ENCODE assay signal across 8 cellular contexts in genomic region chr16:30615358-30616076, GRCh38. TPM values are rescaled to one million over a fixed set of nuclear protein-coding genes. Genes with fewer than 3 reads are reported as not detected.
DNase-seq lines count a peak whose midpoint lies in the region; ATAC-seq, FAIRE-seq and TF ChIP-seq lines count a peak whose summit lies in the region.

No MANE protein-coding gene starts in this region.

- H3K4me3 Mint-ChIP-seq in CD4-positive, CD25-positive, alpha-beta regulatory T cell, result no peak overlapping the region
- no peak overlapping the region for H3K4me3 Mint-ChIP-seq in activated naive CD8-positive, alpha-beta T cell treated with anti-CD3 and anti-CD28 coated beads, Interleukin-2, amount 50 U/mL, for 24 hours

- H3K36me3 Mint-ChIP-seq in CD4-positive, CD25-positive, alpha-beta regulatory T cell, result no peaks in the 10 kb centered on the region
- no peaks in the 10 kb centered on the region for H3K36me3 Mint-ChIP-seq in activated naive CD8-positive, alpha-beta T cell treated with anti-CD3 and anti-CD28 coated beads, Interleukin-2, amount 50 U/mL, for 24 hours (ENCODE audit: low read depth)

- TF ChIP-seq EP300 in HepG2 (IDR thresholded peaks at IDR 0.05; ENCODE audit: low read depth in 2 of 2, low read length in 2 of 2), result no peak
- TF ChIP-seq EP300 in HepG2 (CRISPR knock-in tag; IDR thresholded peaks at IDR 0.05; ENCODE audit: borderline replicate concordance), result no peak

- 12% methylated on average over 11 of the region's 11 CpGs for WGBS in HepG2 (ENCODE audit: low lambda C conversion rate)

- H3K4me3 ChIP-seq in CD4-positive, CD25-positive, alpha-beta regulatory T cell (ENCODE audit: low read depth, low read length), result no peak overlapping the region
- no peak overlapping the region for H3K4me3 ChIP-seq in HepG2 (replicated peaks in 1 of 3; ENCODE audit: insufficient read depth in 1 of 3, low read depth in 2 of 3, low read length in 3 of 3)

- H3K9me3 Mint-ChIP-seq in CD4-positive, CD25-positive, alpha-beta regulatory T cell, result no peaks in the 10 kb centered on the region
- no peaks in the 10 kb centered on the region for H3K9me3 Mint-ChIP-seq in activated naive CD8-positive, alpha-beta T cell treated with anti-CD3 and anti-CD28 coated beads, Interleukin-2, amount 50 U/mL, for 24 hours

- H3K27me3 ChIP-seq in CD4-positive, CD25-positive, alpha-beta regulatory T cell (ENCODE audit: control insufficient read depth, insufficient read depth, low read length), result peaks cover 6% of the 10 kb centered on the region
- H3K27me3 ChIP-seq in HepG2 (ENCODE audit: control insufficient read depth in 1 of 2, insufficient read depth in 2 of 2, low read length in 2 of 2), result peaks cover 0 to 2% of the 10 kb centered on the region in 2 experiments; a peak in 1 of 5 replicates

- peak overlapping the region; percentile 48 for H3K4me2 ChIP-seq in HepG2 (ENCODE audit: low read depth, low read length)

- no peaks in the 10 kb centered on the region for H4K20me1 ChIP-seq in HepG2 (ENCODE audit: insufficient read depth, low read length)

- no peak for FAIRE-seq in HepG2 (lab: Jason Lieb, UNC)

- CTCF ChIA-PET in HepG2 (lab: Yijun Ruan, JAX; ENCODE audit: low intra/inter-chr PET ratio, low total read pairs), result interaction anchor here (0.8 to 1.9 kb wide), 4 partner anchors 13 to 206 kb away, joined by 3 to 6 read pairs (median 4); partner anchors contain the start of gene DCTPP1

- no peak overlapping the region for H3K27ac Mint-ChIP-seq in CD4-positive, CD25-positive, alpha-beta regulatory T cell
- H3K27ac Mint-ChIP-seq in activated naive CD8-positive, alpha-beta T cell treated with anti-CD3 and anti-CD28 coated beads, Interleukin-2, amount 50 U/mL, for 24 hours, result no peak overlapping the region

- H3K27me3 Mint-ChIP-seq in CD4-positive, CD25-positive, alpha-beta regulatory T cell, result peaks cover 7% of the 10 kb centered on the region
- H3K27me3 Mint-ChIP-seq in activated naive CD8-positive, alpha-beta T cell treated with anti-CD3 and anti-CD28 coated beads, Interleukin-2, amount 50 U/mL, for 24 hours, result peaks cover 1% of the 10 kb centered on the region

- peak; percentile 79 to 82 for ATAC-seq in CD4-positive, CD25-positive, alpha-beta regulatory T cell (ENCODE audit: low read depth in 2 of 2)
- peak; percentile 89 for ATAC-seq in activated naive CD8-positive, alpha-beta T cell treated with anti-CD3 and anti-CD28 coated beads, Interleukin-2, amount 50 U/mL, for 24 hours
- ATAC-seq in HepG2 (peak; percentile 94), GM21390 (IDR thresholded peaks at IDR 0.05; ENCODE audit: unreplicated experiment) (no peak), HG02588 (IDR thresholded peaks at IDR 0.05; ENCODE audit: unreplicated experiment) (no peak)

- TF ChIP-seq RAD21 in HepG2 (CRISPR knock-in tag; IDR thresholded peaks at IDR 0.05), result peak; percentile 97

- peak; percentile 100 for TF ChIP-seq CTCF in HepG2 (CRISPR knock-in tag; IDR thresholded peaks at IDR 0.05)

- peaks cover under 1 to 2% (median 1%) of the 10 kb centered on the region in 4 donors for H3K4me1 Mint-ChIP-seq in CD4-positive, CD25-positive, alpha-beta regulatory T cell
- peaks cover 4% of the 10 kb centered on the region for H3K4me1 Mint-ChIP-seq in activated naive CD8-positive, alpha-beta T cell treated with anti-CD3 and anti-CD28 coated beads, Interleukin-2, amount 50 U/mL, for 24 hours

- no TSS peak for BruUV-seq in HepG2 (replicated peaks; lab: Mats Ljungman, UMichigan)

- no peaks in the 10 kb centered on the region for H3K9me3 ChIP-seq in CD4-positive, CD25-positive, alpha-beta regulatory T cell (ENCODE audit: control insufficient read depth in 2 of 2, low read length in 2 of 2)
- H3K9me3 ChIP-seq in HepG2 (ENCODE audit: low read length), result no peaks in the 10 kb centered on the region

- H2AFZ ChIP-seq in HepG2 (ENCODE audit: low read length), result no peak overlapping the region

- H3K9ac ChIP-seq in HepG2 (ENCODE audit: insufficient read depth, low read depth, low read length), result no peak overlapping the region

- H3K27ac ChIP-seq in CD4-positive, CD25-positive, alpha-beta regulatory T cell (ENCODE audit: insufficient read depth, low read length, poor library complexity, severe bottlenecking), result no peak overlapping the region
- no peak overlapping the region for H3K27ac ChIP-seq in HepG2 (ENCODE audit: extremely low read length, insufficient read depth, low read length)

- no peaks in the 10 kb centered on the region for H3K79me2 ChIP-seq in HepG2 (ENCODE audit: insufficient read depth, low read length)

- no peak for TF ChIP-seq POLR2A in HepG2 (IDR thresholded peaks at IDR 0.05; ENCODE audit: insufficient read depth in 1 of 2, low read depth in 2 of 2, low read length in 2 of 2)

- intact Hi-C loops in HepG2 (cut with micrococcal nuclease; ENCODE audit: unreplicated experiment), result loop anchor here (2.0 to 5.0 kb wide), 2 partner anchors 13 to 73 kb away; no protein-coding TSS in a partner anchor

- peaks cover 1% of the 10 kb centered on the region for H3K4me1 ChIP-seq in CD4-positive, CD25-positive, alpha-beta regulatory T cell (ENCODE audit: control insufficient read depth, insufficient read depth, low read length, poor library complexity, severe bottlenecking)
- H3K4me1 ChIP-seq in HepG2 (ENCODE audit: insufficient read depth, low read length), result peaks cover 57% of the 10 kb centered on the region

- in situ Hi-C loops in HepG2 (cut with HindIII; ENCODE audit: extremely low pct_ligation_motif_present, low pct_unique_long_range_greater_than_20kb), result loop anchor here (10.0 kb wide), 1 partner anchor 261 kb away; the partner anchor contains the start of gene CD2BP2

- no peaks in the 10 kb centered on the region for H3K36me3 ChIP-seq in CD4-positive, CD25-positive, alpha-beta regulatory T cell (ENCODE audit: control insufficient read depth, insufficient read depth, low read length)
- no peaks in the 10 kb centered on the region for H3K36me3 ChIP-seq in HepG2 (replicated peaks in 1 of 2; ENCODE audit: control insufficient read depth in 1 of 2, insufficient read depth in 2 of 2, low read length in 2 of 2)

- POLR2A ChIA-PET in HepG2 (lab: Yijun Ruan, JAX), result interaction anchor here (0.8 to 1.9 kb wide), 8 partner anchors 11 to 260 kb away, joined by 3 to 5 read pairs (median 4); partner anchors contain the start of genes CD2BP2, DCTPP1, FBRS and ZNF764

- peak; percentile 52 to 82 (median 59) for DNase-seq in CD4-positive, CD25-positive, alpha-beta regulatory T cell
- DNase-seq in HuH-7 (ENCODE audit: low spot score), result peak; percentile 78
- DNase-seq in SW480 (ENCODE audit: low spot score), result peak; percentile 59
- DNase-seq in activated naive CD8-positive, alpha-beta T cell treated with anti-CD3 and anti-CD28 coated beads, Interleukin-2, amount 50 U/mL, for 24 hours, result peak; percentile 88
- DNase-seq in HepG2 (ENCODE audit: low spot score), result peak; percentile 76
- peak; percentile 17 to 18 for DNase-seq in stimulated activated CD8-positive, alpha-beta memory T cell treated with anti-CD3 and anti-CD28 coated beads, Interleukin-4, amount 100 ng/mL, for 4 hours (ENCODE audit: low read depth in 2 of 2, low spot score in 1 of 2)

RNA-seq across cellular contexts. Expression of gene ZNF689, which starts 5.3 kb away (rescaled TPM):
- total RNA-seq in CD4-positive, CD25-positive, alpha-beta regulatory T cell, result 14.0 TPM
- 10 to 100 TPM in 2 of 4 donors, 1 to 10 TPM in 2; 8.1 to 16.0 (median 12.2) TPM for polyA plus RNA-seq in CD4-positive, CD25-positive, alpha-beta regulatory T cell
- 19.5 and 22.7 TPM in 2 replicates for total RNA-seq in HepG2 (2016; rRNA removed; fragmentation: Illumina TruSeq; extraction: Trizol)
- total RNA-seq in HepG2 (2016; cell fraction: cytosol; rRNA removed; fragmentation: Illumina TruSeq; extraction: Trizol; ENCODE audit: low read depth), result 4.4 and 4.7 TPM in 2 replicates
- 18.5 and 18.8 TPM in 2 replicates for total RNA-seq in HepG2 (2016; cell fraction: insoluble cytoplasmic fraction; rRNA removed; fragmentation: Illumina TruSeq; extraction: Trizol)
- 17.9 and 18.1 TPM in 2 replicates for total RNA-seq in HepG2 (2016; cell fraction: membrane; rRNA removed; fragmentation: Illumina TruSeq; extraction: Trizol)
- total RNA-seq in HepG2 (2016; cell fraction: nucleus; rRNA removed; fragmentation: Illumina TruSeq; extraction: Trizol), result 10.6 and 14.1 TPM in 2 replicates
- polyA plus RNA-seq in HepG2 (2011; rRNA removed), result 9.7 and 11.9 TPM in 2 replicates
- 9.3 and 9.8 TPM in 2 replicates for polyA plus RNA-seq in HepG2 (2011; cell fraction: cytosol; rRNA removed)
- polyA plus RNA-seq in HepG2 (2011; cell fraction: nucleus; rRNA removed), result 19.3 and 19.5 TPM in 2 replicates
- 8.9 and 9.8 TPM in 2 replicates for polyA plus RNA-seq in HepG2 (2012)
- polyA plus RNA-seq in HepG2 (2016; cell fraction: cytosol; fragmentation: Illumina TruSeq; extraction: Trizol; ENCODE audit: low read depth), result 2.5 and 2.8 TPM in 2 replicates
- polyA plus RNA-seq in HepG2 (2016; cell fraction: insoluble cytoplasmic fraction; fragmentation: Illumina TruSeq; extraction: Trizol; ENCODE audit: low read depth), result 17.8 and 20.4 TPM in 2 replicates
- 9.1 and 9.3 TPM in 2 replicates for polyA plus RNA-seq in HepG2 (2016; cell fraction: membrane; fragmentation: Illumina TruSeq; extraction: Trizol; ENCODE audit: low read depth)
- 15.4 and 16.6 TPM in 2 replicates for polyA plus RNA-seq in HepG2 (2016; cell fraction: nucleus; fragmentation: Illumina TruSeq; extraction: Trizol; ENCODE audit: insufficient read depth, low read depth)
- polyA minus RNA-seq in HepG2 (2011; rRNA and poly(A)+ RNA removed; ENCODE audit: low replicate concordance), result 20.5 and 25.2 TPM in 2 replicates
- 13.1 and 17.3 TPM in 2 replicates for polyA minus RNA-seq in HepG2 (2011; cell fraction: cytosol; rRNA and poly(A)+ RNA removed)
- polyA minus RNA-seq in HepG2 (2011; cell fraction: nucleus; rRNA and poly(A)+ RNA removed), result 14.9 and 15.7 TPM in 2 replicates

RNA-seq across cellular contexts. Expression of gene ZNF785, which starts 30.0 kb away (rescaled TPM):
- total RNA-seq in CD4-positive, CD25-positive, alpha-beta regulatory T cell, result 9.3 TPM
- 1 to 10 TPM; 1.4 to 3.5 (median 2.5) TPM for polyA plus RNA-seq in CD4-positive, CD25-positive, alpha-beta regulatory T cell
- not detected in 2 replicates for total RNA-seq in HepG2 (2016; rRNA removed; fragmentation: Illumina TruSeq; extraction: Trizol)
- total RNA-seq in HepG2 (2016; cell fraction: cytosol; rRNA removed; fragmentation: Illumina TruSeq; extraction: Trizol; ENCODE audit: low read depth), result not detected in 2 replicates
- not detected in 2 replicates for total RNA-seq in HepG2 (2016; cell fraction: insoluble cytoplasmic fraction; rRNA removed; fragmentation: Illumina TruSeq; extraction: Trizol)
- total RNA-seq in HepG2 (2016; cell fraction: membrane; rRNA removed; fragmentation: Illumina TruSeq; extraction: Trizol), result not detected in 2 replicates
- not detected in 2 replicates for total RNA-seq in HepG2 (2016; cell fraction: nucleus; rRNA removed; fragmentation: Illumina TruSeq; extraction: Trizol)
- 0.01 TPM in 1 of 2 replicates, not detected in the other for polyA plus RNA-seq in HepG2 (2011; rRNA removed)
- polyA plus RNA-seq in HepG2 (2011; cell fraction: cytosol; rRNA removed), result 0.03 TPM in 1 of 2 replicates, not detected in the other
- 0.05 TPM in 1 of 2 replicates, not detected in the other for polyA plus RNA-seq in HepG2 (2011; cell fraction: nucleus; rRNA removed)
- 0.11 TPM in 1 of 2 replicates, not detected in the other for polyA plus RNA-seq in HepG2 (2012)
- not detected in 2 replicates for polyA plus RNA-seq in HepG2 (2016; cell fraction: cytosol; fragmentation: Illumina TruSeq; extraction: Trizol; ENCODE audit: low read depth)
- not detected in 2 replicates for polyA plus RNA-seq in HepG2 (2016; cell fraction: insoluble cytoplasmic fraction; fragmentation: Illumina TruSeq; extraction: Trizol; ENCODE audit: low read depth)
- polyA plus RNA-seq in HepG2 (2016; cell fraction: membrane; fragmentation: Illumina TruSeq; extraction: Trizol; ENCODE audit: low read depth), result not detected in 2 replicates
- not detected in 2 replicates for polyA plus RNA-seq in HepG2 (2016; cell fraction: nucleus; fragmentation: Illumina TruSeq; extraction: Trizol; ENCODE audit: insufficient read depth, low read depth)
- polyA minus RNA-seq in HepG2 (2011; rRNA and poly(A)+ RNA removed; ENCODE audit: low replicate concordance), result 10.5 TPM in 1 of 2 replicates, not detected in the other
- polyA minus RNA-seq in HepG2 (2011; cell fraction: cytosol; rRNA and poly(A)+ RNA removed), result not detected in 2 replicates
- polyA minus RNA-seq in HepG2 (2011; cell fraction: nucleus; rRNA and poly(A)+ RNA removed), result not detected in 2 replicates

RNA-seq across cellular contexts. Expression of gene PRR14, which starts 35.2 kb away (rescaled TPM):
- total RNA-seq in CD4-positive, CD25-positive, alpha-beta regulatory T cell, result 104 TPM
- 10 to 100 TPM; 12.7 to 15.5 (median 13.8) TPM for polyA plus RNA-seq in CD4-positive, CD25-positive, alpha-beta regulatory T cell
- 9.1 and 11.0 TPM in 2 replicates for total RNA-seq in HepG2 (2016; rRNA removed; fragmentation: Illumina TruSeq; extraction: Trizol)
- 8.4 TPM in 2 replicates for total RNA-seq in HepG2 (2016; cell fraction: cytosol; rRNA removed; fragmentation: Illumina TruSeq; extraction: Trizol; ENCODE audit: low read depth)
- 6.9 and 9.6 TPM in 2 replicates for total RNA-seq in HepG2 (2016; cell fraction: insoluble cytoplasmic fraction; rRNA removed; fragmentation: Illumina TruSeq; extraction: Trizol)
- 15.8 and 18.7 TPM in 2 replicates for total RNA-seq in HepG2 (2016; cell fraction: membrane; rRNA removed; fragmentation: Illumina TruSeq; extraction: Trizol)
- 17.7 and 22.5 TPM in 2 replicates for total RNA-seq in HepG2 (2016; cell fraction: nucleus; rRNA removed; fragmentation: Illumina TruSeq; extraction: Trizol)
- 8.4 and 9.2 TPM in 2 replicates for polyA plus RNA-seq in HepG2 (2011; rRNA removed)
- polyA plus RNA-seq in HepG2 (2011; cell fraction: cytosol; rRNA removed), result 3.3 and 4.5 TPM in 2 replicates
- polyA plus RNA-seq in HepG2 (2011; cell fraction: nucleus; rRNA removed), result 64.8 and 74.5 TPM in 2 replicates
- polyA plus RNA-seq in HepG2 (2012), result 16.5 and 32.3 TPM in 2 replicates
- 27.2 and 27.7 TPM in 2 replicates for polyA plus RNA-seq in HepG2 (2016; cell fraction: cytosol; fragmentation: Illumina TruSeq; extraction: Trizol; ENCODE audit: low read depth)
- 18.2 and 24.7 TPM in 2 replicates for polyA plus RNA-seq in HepG2 (2016; cell fraction: insoluble cytoplasmic fraction; fragmentation: Illumina TruSeq; extraction: Trizol; ENCODE audit: low read depth)
- 38.9 and 40.6 TPM in 2 replicates for polyA plus RNA-seq in HepG2 (2016; cell fraction: membrane; fragmentation: Illumina TruSeq; extraction: Trizol; ENCODE audit: low read depth)
- polyA plus RNA-seq in HepG2 (2016; cell fraction: nucleus; fragmentation: Illumina TruSeq; extraction: Trizol; ENCODE audit: insufficient read depth, low read depth), result 77.8 and 81.5 TPM in 2 replicates
- 5.4 and 5.5 TPM in 2 replicates for polyA minus RNA-seq in HepG2 (2011; rRNA and poly(A)+ RNA removed; ENCODE audit: low replicate concordance)
- 7.9 and 8.3 TPM in 2 replicates for polyA minus RNA-seq in HepG2 (2011; cell fraction: cytosol; rRNA and poly(A)+ RNA removed)
- polyA minus RNA-seq in HepG2 (2011; cell fraction: nucleus; rRNA and poly(A)+ RNA removed), result 8.9 and 10.8 TPM in 2 replicates

RNA-seq across cellular contexts. Expression of gene FBRS, which starts 42.7 kb away (rescaled TPM):
- total RNA-seq in CD4-positive, CD25-positive, alpha-beta regulatory T cell, result 179 TPM
- polyA plus RNA-seq in CD4-positive, CD25-positive, alpha-beta regulatory T cell, result 1 to 10 TPM; 2.3 to 4.2 (median 3.3) TPM
- 10.1 and 16.2 TPM in 2 replicates for total RNA-seq in HepG2 (2016; rRNA removed; fragmentation: Illumina TruSeq; extraction: Trizol)
- total RNA-seq in HepG2 (2016; cell fraction: cytosol; rRNA removed; fragmentation: Illumina TruSeq; extraction: Trizol; ENCODE audit: low read depth), result 22.4 and 23.4 TPM in 2 replicates
- 7.9 and 15.3 TPM in 2 replicates for total RNA-seq in HepG2 (2016; cell fraction: insoluble cytoplasmic fraction; rRNA removed; fragmentation: Illumina TruSeq; extraction: Trizol)
- total RNA-seq in HepG2 (2016; cell fraction: membrane; rRNA removed; fragmentation: Illumina TruSeq; extraction: Trizol), result 18.4 and 19.8 TPM in 2 replicates
- 21.9 and 27.5 TPM in 2 replicates for total RNA-seq in HepG2 (2016; cell fraction: nucleus; rRNA removed; fragmentation: Illumina TruSeq; extraction: Trizol)
- 13.7 and 14.8 TPM in 2 replicates for polyA plus RNA-seq in HepG2 (2011; rRNA removed)
- polyA plus RNA-seq in HepG2 (2011; cell fraction: cytosol; rRNA removed), result 3.3 and 5.2 TPM in 2 replicates
- polyA plus RNA-seq in HepG2 (2011; cell fraction: nucleus; rRNA removed), result 105 and 114 TPM in 2 replicates
- polyA plus RNA-seq in HepG2 (2012), result 26.9 and 27.9 TPM in 2 replicates
- polyA plus RNA-seq in HepG2 (2016; cell fraction: cytosol; fragmentation: Illumina TruSeq; extraction: Trizol; ENCODE audit: low read depth), result 3.9 TPM in 2 replicates
- polyA plus RNA-seq in HepG2 (2016; cell fraction: insoluble cytoplasmic fraction; fragmentation: Illumina TruSeq; extraction: Trizol; ENCODE audit: low read depth), result 20.3 and 27.9 TPM in 2 replicates
- 7.5 and 9.2 TPM in 2 replicates for polyA plus RNA-seq in HepG2 (2016; cell fraction: membrane; fragmentation: Illumina TruSeq; extraction: Trizol; ENCODE audit: low read depth)
- polyA plus RNA-seq in HepG2 (2016; cell fraction: nucleus; fragmentation: Illumina TruSeq; extraction: Trizol; ENCODE audit: insufficient read depth, low read depth), result 74.8 and 79.3 TPM in 2 replicates
- 18.8 and 22.6 TPM in 2 replicates for polyA minus RNA-seq in HepG2 (2011; rRNA and poly(A)+ RNA removed; ENCODE audit: low replicate concordance)
- polyA minus RNA-seq in HepG2 (2011; cell fraction: cytosol; rRNA and poly(A)+ RNA removed), result 8.0 and 10.7 TPM in 2 replicates
- 80.9 and 81.4 TPM in 2 replicates for polyA minus RNA-seq in HepG2 (2011; cell fraction: nucleus; rRNA and poly(A)+ RNA removed)

RNA-seq across cellular contexts. Expression of gene ZNF688, which starts 44.0 kb away (rescaled TPM):
- 12.1 TPM for total RNA-seq in CD4-positive, CD25-positive, alpha-beta regulatory T cell
- 10 to 100 TPM; 34.5 to 59.1 (median 50.5) TPM for polyA plus RNA-seq in CD4-positive, CD25-positive, alpha-beta regulatory T cell
- total RNA-seq in HepG2 (2016; rRNA removed; fragmentation: Illumina TruSeq; extraction: Trizol), result 5.4 and 5.8 TPM in 2 replicates
- 13.1 and 13.2 TPM in 2 replicates for total RNA-seq in HepG2 (2016; cell fraction: cytosol; rRNA removed; fragmentation: Illumina TruSeq; extraction: Trizol; ENCODE audit: low read depth)
- 4.0 and 4.8 TPM in 2 replicates for total RNA-seq in HepG2 (2016; cell fraction: insoluble cytoplasmic fraction; rRNA removed; fragmentation: Illumina TruSeq; extraction: Trizol)
- total RNA-seq in HepG2 (2016; cell fraction: membrane; rRNA removed; fragmentation: Illumina TruSeq; extraction: Trizol), result 8.5 and 11.4 TPM in 2 replicates
- 2.6 and 3.6 TPM in 2 replicates for total RNA-seq in HepG2 (2016; cell fraction: nucleus; rRNA removed; fragmentation: Illumina TruSeq; extraction: Trizol)
- polyA plus RNA-seq in HepG2 (2011; rRNA removed), result 2.4 and 2.9 TPM in 2 replicates
- 2.7 and 3.8 TPM in 2 replicates for polyA plus RNA-seq in HepG2 (2011; cell fraction: cytosol; rRNA removed)
- 4.5 TPM in 2 replicates for polyA plus RNA-seq in HepG2 (2011; cell fraction: nucleus; rRNA removed)
- 2.3 and 3.6 TPM in 2 replicates for polyA plus RNA-seq in HepG2 (2012)
- 17.2 and 20.6 TPM in 2 replicates for polyA plus RNA-seq in HepG2 (2016; cell fraction: cytosol; fragmentation: Illumina TruSeq; extraction: Trizol; ENCODE audit: low read depth)
- 5.4 and 6.1 TPM in 2 replicates for polyA plus RNA-seq in HepG2 (2016; cell fraction: insoluble cytoplasmic fraction; fragmentation: Illumina TruSeq; extraction: Trizol; ENCODE audit: low read depth)
- polyA plus RNA-seq in HepG2 (2016; cell fraction: membrane; fragmentation: Illumina TruSeq; extraction: Trizol; ENCODE audit: low read depth), result 16.0 and 17.2 TPM in 2 replicates
- polyA plus RNA-seq in HepG2 (2016; cell fraction: nucleus; fragmentation: Illumina TruSeq; extraction: Trizol; ENCODE audit: insufficient read depth, low read depth), result 6.9 and 8.3 TPM in 2 replicates
- 1.7 and 2.7 TPM in 2 replicates for polyA minus RNA-seq in HepG2 (2011; rRNA and poly(A)+ RNA removed; ENCODE audit: low replicate concordance)
- 1.8 and 2.9 TPM in 2 replicates for polyA minus RNA-seq in HepG2 (2011; cell fraction: cytosol; rRNA and poly(A)+ RNA removed)
- 2.0 and 2.4 TPM in 2 replicates for polyA minus RNA-seq in HepG2 (2011; cell fraction: nucleus; rRNA and poly(A)+ RNA removed)

Comparison
In these comparisons a context has a peak if more than half of its experiments do, and no peak if none do; other contexts are left out.
1. ATAC-seq: peak in CD4-positive, CD25-positive, alpha-beta regulatory T cell (2 of 2), activated naive CD8-positive, alpha-beta T cell treated with anti-CD3 and anti-CD28 coated beads, Interleukin-2, amount 50 U/mL, for 24 hours (single experiment) and HepG2 (single experiment); none in GM21390 (single experiment) and HG02588 (single experiment).
2. DNase-seq: peak in every context shown above with its lines; median percentile 88 in activated naive CD8-positive, alpha-beta T cell treated with anti-CD3 and anti-CD28 coated beads, Interleukin-2, amount 50 U/mL, for 24 hours; 78 in HuH-7; 76 in HepG2; 59 in CD4-positive, CD25-positive, alpha-beta regulatory T cell; 59 in SW480; 18 in stimulated activated CD8-positive, alpha-beta memory T cell treated with anti-CD3 and anti-CD28 coated beads, Interleukin-4, amount 100 ng/mL, for 4 hours.
3. RNA of gene ZNF785, which starts 30.0 kb away (total RNA-seq): 9.3 TPM in CD4-positive, CD25-positive, alpha-beta regulatory T cell (single experiment); not detected in HepG2; every median in the first group is over 10 times any median in the second.